1 cellular context compared by ENCODE assay signal in genomic region chr18:31225668-31226067, GRCh38.
TF ChIP-seq lines count a peak whose summit lies in the region.

No MANE protein-coding gene starts in this region.

TF ChIP-seq in HepG2, 621 proteins besides CTCF, POLR2A, EP300 and RAD21 (continued from another document and continues in another):
- TF ChIP-seq TFDP1 (CRISPR knock-in tag; IDR thresholded peaks at IDR 0.05; ENCODE audit: borderline replicate concordance) (0 out of 2 replicates have a peak, but pooled peaks have one; percentile 15), ZNF710 (CRISPR knock-in tag; IDR thresholded peaks at IDR 0.05; ENCODE audit: borderline replicate concordance) (no peak), ZNF691 (CRISPR knock-in tag; IDR thresholded peaks at IDR 0.05; ENCODE audit: borderline replicate concordance, low read depth) (no peak), ELK4 (CRISPR knock-in tag; IDR thresholded peaks at IDR 0.05; ENCODE audit: borderline replicate concordance) (no peak), ISL2 (CRISPR knock-in tag; IDR thresholded peaks at IDR 0.05) (no peak), DNMT1 (CRISPR knock-in tag; IDR thresholded peaks at IDR 0.05) (no peak), SOX5 (CRISPR knock-in tag; IDR thresholded peaks at IDR 0.05; ENCODE audit: borderline replicate concordance) (peak; percentile 75; the same call in 1 of the 2 replicates), MAFK (conservative IDR thresholded peaks at IDR 0.05 in 1 of 2, IDR thresholded peaks at IDR 0.05 in 1 of 2; ENCODE audit: low read length in 2 of 2) (no peak), ZMYM3 (CRISPR knock-in tag; IDR thresholded peaks at IDR 0.05) (no peak), NFRKB (IDR thresholded peaks at IDR 0.05) (no peak), ZFP36L2 (CRISPR knock-in tag; IDR thresholded peaks at IDR 0.05) (no peak), SP140L (CRISPR knock-in tag; IDR thresholded peaks at IDR 0.05; ENCODE audit: borderline replicate concordance) (no peak), HDAC2 (CRISPR knock-in tag; IDR thresholded peaks at IDR 0.05) (peak; percentile 51; the same call in 1 of the 2 replicates), SALL1 (CRISPR knock-in tag; IDR thresholded peaks at IDR 0.05) (peak; percentile 67), FOXP4 (CRISPR knock-in tag; IDR thresholded peaks at IDR 0.05) (peak; percentile 69), ZNF280D (CRISPR knock-in tag; IDR thresholded peaks at IDR 0.05) (no peak), ZNF597 (CRISPR knock-in tag; IDR thresholded peaks at IDR 0.05) (no peak), FOXA3 (CRISPR knock-in tag; IDR thresholded peaks at IDR 0.05) (peak; percentile 53; the same call in 1 of the 2 replicates), FOSL1 (CRISPR knock-in tag; IDR thresholded peaks at IDR 0.05; ENCODE audit: borderline replicate concordance) (no peak), DPF2 (CRISPR knock-in tag; IDR thresholded peaks at IDR 0.05; ENCODE audit: borderline replicate concordance, low read depth) (no peak; the same call in 1 of the 2 replicates), ARID5B (CRISPR knock-in tag; IDR thresholded peaks at IDR 0.05) (peak; percentile 69), GATAD2A (CRISPR knock-in tag; IDR thresholded peaks at IDR 0.05) (peak; percentile 59; the same call in 1 of the 2 replicates), RAD51 (IDR thresholded peaks at IDR 0.05; ENCODE audit: borderline replicate concordance) (no peak), POGZ (CRISPR knock-in tag; IDR thresholded peaks at IDR 0.05) (0 out of 2 replicates have a peak, but pooled peaks have one; percentile 34), ZNF17 (CRISPR knock-in tag; IDR thresholded peaks at IDR 0.05) (no peak), ZNF614 (CRISPR knock-in tag; IDR thresholded peaks at IDR 0.05; ENCODE audit: borderline replicate concordance) (peak; percentile 37; the same call in 1 of the 2 replicates), SOX6 (IDR thresholded peaks at IDR 0.05) (no peak), SOX6 (CRISPR knock-in tag; IDR thresholded peaks at IDR 0.05) (peak; percentile 72), ZNF333 (CRISPR knock-in tag; IDR thresholded peaks at IDR 0.05; ENCODE audit: borderline replicate concordance) (no peak), ATRX (CRISPR knock-in tag; IDR thresholded peaks at IDR 0.05; ENCODE audit: borderline replicate concordance) (no peak), ZSCAN29 (CRISPR knock-in tag; conservative IDR thresholded peaks at IDR 0.05) (0 out of 2 replicates have a peak, but pooled peaks have one; percentile 14), ZNF644 (CRISPR knock-in tag; IDR thresholded peaks at IDR 0.05; ENCODE audit: low read depth) (peak; percentile 61; the same call in 1 of the 2 replicates), ZBTB1 (CRISPR knock-in tag; IDR thresholded peaks at IDR 0.05; ENCODE audit: borderline replicate concordance) (no peak), NCOA2 (CRISPR knock-in tag; IDR thresholded peaks at IDR 0.05) (0 out of 2 replicates have a peak, but pooled peaks have one; percentile 26), DBP (CRISPR knock-in tag; IDR thresholded peaks at IDR 0.05; ENCODE audit: not compliant biosample characterization) (no peak), ARID3A (IDR thresholded peaks at IDR 0.05; ENCODE audit: low read depth, low read length) (peak; percentile 45; the same call in 1 of the 2 replicates), HCFC1 (IDR thresholded peaks at IDR 0.05; ENCODE audit: low read depth, low read length) (no peak), HNF4A (CRISPR knock-in tag; IDR thresholded peaks at IDR 0.05) (no peak)
